Comparison of ENCODE assay signal across 1 cellular context in genomic region chr14:103057372-103058208, GRCh38.
TF ChIP-seq lines count a peak whose summit lies in the region.

TSS of gene CDC42BPB (minus strand) at chr14:103057549. CDS start at chr14:103057173, 376 bp downstream.

TF ChIP-seq in IMR-90, 13 proteins besides CTCF, POLR2A, EP300 and RAD21:
- TF ChIP-seq RFX5 (IDR thresholded peaks at IDR 0.05; ENCODE audit: low read depth, low read length) (no peak), CHD1 (IDR thresholded peaks at IDR 0.05; ENCODE audit: low read depth, low read length) (no peak), NFE2L2 (IDR thresholded peaks at IDR 0.05; ENCODE audit: low read depth, low read length) (no peak), RCOR1 (IDR thresholded peaks at IDR 0.05; ENCODE audit: insufficient replicate concordance, low read length) (no peak), CEBPB (IDR thresholded peaks at IDR 0.05; ENCODE audit: low read depth, low read length) (no peak), MAZ (IDR thresholded peaks at IDR 0.05; ENCODE audit: borderline replicate concordance, low read depth, low read length) (peak; percentile 96; the same call in 1 of the 2 replicates), FOS (IDR thresholded peaks at IDR 0.05; ENCODE audit: low read depth, low read length) (no peak), BHLHE40 (IDR thresholded peaks at IDR 0.05; ENCODE audit: low read depth, low read length) (no peak), USF2 (IDR thresholded peaks at IDR 0.05; ENCODE audit: low read depth, low read length) (no peak), MAFK (IDR thresholded peaks at IDR 0.05; ENCODE audit: low read depth, low read length) (no peak), SMC3 (IDR thresholded peaks at IDR 0.05; ENCODE audit: low read depth, low read length) (no peak), MXI1 (IDR thresholded peaks at IDR 0.05; ENCODE audit: borderline replicate concordance, low read depth, low read length) (peak; percentile 22; the same call in 1 of the 2 replicates)
- TF ChIP-seq, protein P1, sequence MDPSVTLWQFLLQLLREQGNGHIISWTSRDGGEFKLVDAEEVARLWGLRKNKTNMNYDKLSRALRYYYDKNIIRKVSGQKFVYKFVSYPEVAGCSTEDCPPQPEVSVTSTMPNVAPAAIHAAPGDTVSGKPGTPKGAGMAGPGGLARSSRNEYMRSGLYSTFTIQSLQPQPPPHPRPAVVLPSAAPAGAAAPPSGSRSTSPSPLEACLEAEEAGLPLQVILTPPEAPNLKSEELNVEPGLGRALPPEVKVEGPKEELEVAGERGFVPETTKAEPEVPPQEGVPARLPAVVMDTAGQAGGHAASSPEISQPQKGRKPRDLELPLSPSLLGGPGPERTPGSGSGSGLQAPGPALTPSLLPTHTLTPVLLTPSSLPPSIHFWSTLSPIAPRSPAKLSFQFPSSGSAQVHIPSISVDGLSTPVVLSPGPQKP (IDR thresholded peaks at IDR 0.05; ENCODE audit: borderline replicate concordance, low read depth, low read length): no peak
